In genomic region chr7:1531263-1531978, GRCh38 we compare ENCODE assay signal across 8 cellular contexts. TPM values are rescaled to one million over a fixed set of nuclear protein-coding genes. Genes with fewer than 3 reads are reported as not detected.
DNase-seq lines count a peak whose midpoint lies in the region; ATAC-seq, FAIRE-seq and TF ChIP-seq lines count a peak whose summit lies in the region.

No MANE protein-coding gene starts in this region.

- WGBS in small intestine, 3 donors = 0 to 3% (median 1%) methylated on average over 26 to 55 of the region's 55 CpGs

- H3K4me2 ChIP-seq in OCI-LY3 (ENCODE audit: low read length) = peak overlapping the region; percentile 100

- TF ChIP-seq CTCF in AG09309 (IDR thresholded peaks at IDR 0.05; ENCODE audit: control insufficient read depth, insufficient read depth, low read depth, low read length, missing control alignments) (no peak), OCI-LY3 (IDR thresholded peaks at IDR 0.05; ENCODE audit: low read depth, low read length) (no peak)

- 0 out of 2 replicates have a peak, but pooled peaks cover 4% of the 10 kb centered on the region for H3K27me3 ChIP-seq in OCI-LY3 (ENCODE audit: low read depth, low read length)
- no peaks in the 10 kb centered on the region for H3K27me3 ChIP-seq in iPS-15b (ENCODE audit: control insufficient read depth, insufficient read depth, low read length)
- H3K27me3 ChIP-seq in small intestine (ENCODE audit: control insufficient read depth in 2 of 2, insufficient read depth in 2 of 2, low read length in 2 of 2) = no peaks in the 10 kb centered on the region

- H3K79me2 ChIP-seq in OCI-LY3 (ENCODE audit: low read length) = peaks cover 59% of the 10 kb centered on the region

- H3K9ac ChIP-seq in OCI-LY3 (ENCODE audit: low read length) (peak overlapping the region; percentile 84), iPS-15b (ENCODE audit: low read depth, low read length) (peak overlapping the region; percentile 26)

- H3K27ac ChIP-seq in OCI-LY3 (ENCODE audit: low read length) (peak overlapping the region; percentile 85), angular gyrus (ENCODE audit: low read depth, low read length) (peak overlapping the region; percentile 90), small intestine (ENCODE audit: low read depth in 1 of 2, low read length in 1 of 2) (peak overlapping the region; percentile 96 to 98)

- H3K36me3 ChIP-seq in OCI-LY3 (replicated peaks; ENCODE audit: low read depth, low read length) (no peaks in the 10 kb centered on the region), iPS-15b (ENCODE audit: control insufficient read depth, insufficient read depth, low read length) (no peaks in the 10 kb centered on the region), small intestine (ENCODE audit: control insufficient read depth in 2 of 2, insufficient read depth in 2 of 2, low read length in 2 of 2) (no peaks in the 10 kb centered on the region)

- peaks cover 47% of the 10 kb centered on the region for H4K20me1 ChIP-seq in OCI-LY3 (ENCODE audit: insufficient read depth, low read length)

- no peaks in the 10 kb centered on the region for H3K9me3 ChIP-seq in OCI-LY3 (ENCODE audit: insufficient read depth, low read length)
- no peaks in the 10 kb centered on the region for H3K9me3 ChIP-seq in iPS-15b (ENCODE audit: control insufficient read depth, insufficient read depth, low read length)
- H3K9me3 ChIP-seq in small intestine (ENCODE audit: control insufficient read depth, low read depth) = no peaks in the 10 kb centered on the region

- H3K4me1 ChIP-seq in OCI-LY3 (ENCODE audit: low read length) (peaks cover 22% of the 10 kb centered on the region), iPS-15b (ENCODE audit: control insufficient read depth, insufficient read depth, low read length) (peaks cover 6% of the 10 kb centered on the region), small intestine (ENCODE audit: control insufficient read depth in 2 of 2, insufficient read depth in 1 of 2, low read depth in 1 of 2, low read length in 1 of 2) (peaks cover 0 to 15% of the 10 kb centered on the region in 2 donors)

- no peak for FAIRE-seq in small intestine (lab: Jason Lieb, UNC)

- H3K4me3 ChIP-seq in AG09309 (ENCODE audit: control insufficient read depth, low read depth, low read length) (peak overlapping the region; percentile 78), OCI-LY3 (ENCODE audit: low read length) (peak overlapping the region; percentile 96), iPS-15b (ENCODE audit: low read depth, low read length) (peak overlapping the region; percentile 63), small intestine (ENCODE audit: low read depth in 1 of 2, low read length in 2 of 2) (peak overlapping the region; percentile 67 to 94)

- ATAC-seq in GM19397 (IDR thresholded peaks at IDR 0.05; ENCODE audit: unreplicated experiment) = peak; percentile 27

- DNase-seq in AG09309 (ENCODE audit: low read depth) (no peak), small intestine (peak; percentile 51), HUDEP-2 (lab: John Stamatoyannopoulos, UW; ENCODE audit: unreplicated experiment in 76 of 76) (no peak), NCI-H446 treated with DMSO at 0.1 percent for 48 hours (lab: John Stamatoyannopoulos, UW) (no peak)

- H2AFZ ChIP-seq in OCI-LY3 (ENCODE audit: low read depth, low read length) = no peak overlapping the region

RNA-seq across cellular contexts. Expression of gene MAFK, which starts 0.9 kb away (rescaled TPM):
- 10 to 100 TPM; 26.1 to 34.2 (median 29.7) TPM for polyA plus RNA-seq in small intestine

RNA-seq across cellular contexts. Expression of gene TMEM184A, which starts 24.6 kb away (rescaled TPM):
- 10 to 100 TPM; 30.0 to 55.0 (median 37.4) TPM for polyA plus RNA-seq in small intestine

RNA-seq across cellular contexts. Expression of gene INTS1, which starts 27.2 kb away (rescaled TPM):
- polyA plus RNA-seq in small intestine = 10 to 100 TPM; 56.5 to 83.2 (median 81.4) TPM

RNA-seq across cellular contexts. Expression of gene PSMG3, which starts 38.4 kb away (rescaled TPM):
- polyA plus RNA-seq in small intestine = 10 to 100 TPM; 67.0 to 73.1 (median 72.7) TPM
